ENCODE assay signal across 18 cellular contexts in genomic region chr5:114883675-114884074, GRCh38.
DNase-seq lines count a peak whose midpoint lies in the region; TF ChIP-seq lines count a peak whose summit lies in the region.
"Had no signal": no experiment of that assay in that cellular context is flagged by ENCODE, and none has a peak within 500 bp of the region (broad histone marks: within the 10 kb centered on the region; RNA-seq: fewer than 3 reads in every experiment).

No MANE protein-coding gene starts in this region.

- H2BK120ac ChIP-seq in H9 (ENCODE audit: low read depth, low read length, poor library complexity, severe bottlenecking) (no peak overlapping the region), trophoblast cell (ENCODE audit: insufficient read depth, low read length, poor library complexity) (no peak overlapping the region)

- no peak overlapping the region for H3K4me3 Mint-ChIP-seq in H9
- H3K4me3 Mint-ChIP-seq: B cell; CD4-positive, alpha-beta T cell; CD8-positive, alpha-beta T cell had no signal

- no peaks in the 10 kb centered on the region for H3K23me2 ChIP-seq in H9 (ENCODE audit: insufficient read length, low read depth, low read length, poor library complexity, severe bottlenecking)

- no peaks in the 10 kb centered on the region for H4K20me1 ChIP-seq in H9 (ENCODE audit: control insufficient read depth, insufficient read depth, insufficient read length)
- H4K20me1 ChIP-seq: BLaER1 treated with 17β-estradiol and CSF1 and Interleukin-3, amounts not matched to agents 10 nM and 100 nM had no signal

- H2BK20ac ChIP-seq in H9 (ENCODE audit: low read depth, low read length, poor library complexity, severe bottlenecking): no peak overlapping the region

- H4K12ac ChIP-seq in trophoblast cell (ENCODE audit: low read depth, low read length): no peak overlapping the region

- H4K5ac ChIP-seq in H9 (ENCODE audit: insufficient read length, low read depth, low read length): no peak overlapping the region

- no peak overlapping the region for H3K4ac ChIP-seq in H9 (ENCODE audit: low read depth, low read length)
- H3K4ac ChIP-seq in trophoblast cell (ENCODE audit: low read depth, low read length): no peak overlapping the region

- H3K23ac ChIP-seq in H9 (ENCODE audit: insufficient read length, low read depth, low read length) (no peak overlapping the region), trophoblast cell (ENCODE audit: low read length) (no peak overlapping the region)

- H3K4me3 ChIP-seq in trophoblast cell (ENCODE audit: low read depth, low read length): no peak overlapping the region
- H3K4me3 ChIP-seq: A549; BLaER1 treated with 17β-estradiol and CSF1 and Interleukin-3, amounts not matched to agents 10 nM and 100 nM had no signal

- H3T11ph ChIP-seq in H9 (ENCODE audit: low read length): no peak overlapping the region

- H3K27me3 ChIP-seq in H9 (ENCODE audit: insufficient read depth, low read length): no peaks in the 10 kb centered on the region
- H3K27me3 ChIP-seq in trophoblast cell (ENCODE audit: insufficient read depth, low read length): no peaks in the 10 kb centered on the region
- H3K27me3 ChIP-seq: BLaER1 treated with 17β-estradiol and CSF1 and Interleukin-3, amounts not matched to agents 10 nM and 100 nM had no signal

- H3K56ac ChIP-seq in H9 (ENCODE audit: insufficient read length, low read depth, low read length): no peak overlapping the region

- H2BK5ac ChIP-seq in H9 (ENCODE audit: insufficient read length, low read length) (no peak overlapping the region), trophoblast cell (ENCODE audit: low read depth, low read length, poor library complexity) (no peak overlapping the region)

- H3K4me1 Mint-ChIP-seq in H9: no peaks in the 10 kb centered on the region
- H3K4me1 Mint-ChIP-seq: B cell had no signal

- no CpG with 5 or more reads among the region's 2 CpGs for WGBS in H9 (ENCODE audit: extremely low coverage, insufficient read length, low lambda C conversion rate)
- no CpG with 5 or more reads among the region's 2 CpGs for WGBS in trophoblast cell (ENCODE audit: extremely low coverage, insufficient coverage, insufficient read length)

- H3K4me1 ChIP-seq in H9 (ENCODE audit: insufficient read depth, low read length): no peaks in the 10 kb centered on the region; the same call in 1 of the 2 replicates
- no peaks in the 10 kb centered on the region for H3K4me1 ChIP-seq in trophoblast cell (ENCODE audit: control insufficient read depth in 1 of 2, insufficient read depth in 2 of 2, low read length in 2 of 2)
- H3K4me1 ChIP-seq: A549, Caco-2 had no signal

- H3K79me1 ChIP-seq in H9 (ENCODE audit: insufficient read depth, low read depth, low read length, poor library complexity, severe bottlenecking): no peaks in the 10 kb centered on the region
- no peaks in the 10 kb centered on the region for H3K79me1 ChIP-seq in trophoblast cell (ENCODE audit: low read length)

- no peak overlapping the region for H2AFZ ChIP-seq in H9 (ENCODE audit: low read length)
- H2AFZ ChIP-seq in trophoblast cell (ENCODE audit: insufficient read depth, low read length, poor library complexity): no peak overlapping the region

- H3K14ac ChIP-seq in H9 (ENCODE audit: insufficient read depth, low read length) (peak overlapping the region; percentile 12; the same call in 1 of the 2 replicates), trophoblast cell (ENCODE audit: low read length) (no peak overlapping the region)

- no peak overlapping the region for H2BK15ac ChIP-seq in H9 (ENCODE audit: low read depth, low read length)

- H2AK5ac ChIP-seq in H9 (ENCODE audit: insufficient read length, low read length) (no peak overlapping the region), trophoblast cell (ENCODE audit: low read length) (no peak overlapping the region)

- H3K9ac ChIP-seq in H9 (ENCODE audit: extremely low read depth, insufficient read length, low read length): no peak overlapping the region
- peak overlapping the region; percentile 62 for H3K9ac ChIP-seq in trophoblast cell (ENCODE audit: low read length)
- H3K9ac ChIP-seq: BLaER1 treated with 17β-estradiol and CSF1 and Interleukin-3, amounts not matched to agents 10 nM and 100 nM had no signal

- TF ChIP-seq CTCF in H9 (conservative IDR thresholded peaks at IDR 0.05): no peak

- no peaks in the 10 kb centered on the region for H3K79me2 ChIP-seq in H9 (ENCODE audit: insufficient read depth, low read length)
- H3K79me2 ChIP-seq in trophoblast cell (ENCODE audit: control insufficient read depth, insufficient read depth, low read length, poor library complexity): no peaks in the 10 kb centered on the region

- H3K36me3 Mint-ChIP-seq in H9 (ENCODE audit: insufficient read depth in 1 of 3, low read depth in 3 of 3): no peaks in the 10 kb centered on the region; a peak in 1 of 7 replicates
- H3K36me3 Mint-ChIP-seq: CD8-positive, alpha-beta T cell had no signal

- H4K8ac ChIP-seq in H9 (replicated peaks; ENCODE audit: insufficient read length, low read depth, low read length) (no peak overlapping the region), trophoblast cell (ENCODE audit: low read depth, low read length) (no peak overlapping the region)

- H3K27ac ChIP-seq in H9 (ENCODE audit: insufficient read length, low read depth, low read length): no peak overlapping the region
- H3K27ac ChIP-seq in trophoblast cell (ENCODE audit: low read depth, low read length): no peak overlapping the region
- no peak overlapping the region for H3K27ac ChIP-seq in substantia nigra (ENCODE audit: low read depth, low read length, poor library complexity, severe bottlenecking)
- H3K27ac ChIP-seq: 22Rv1, A549, C4-2B had no signal

- no peaks in the 10 kb centered on the region for H3K36me3 ChIP-seq in trophoblast cell (ENCODE audit: control insufficient read depth in 1 of 2, insufficient read depth in 2 of 2, low read length in 2 of 2)
- H3K36me3 ChIP-seq: BLaER1 treated with 17β-estradiol and CSF1 and Interleukin-3, amounts not matched to agents 10 nM and 100 nM had no signal

- peaks cover 3 to 4% of the 10 kb centered on the region in 2 experiments; a peak in 4 of 5 replicates for H3K9me3 Mint-ChIP-seq in H9

- H4K91ac ChIP-seq in H9 (ENCODE audit: insufficient read length, low read depth, low read length) (no peak overlapping the region), trophoblast cell (ENCODE audit: low read depth, low read length) (no peak overlapping the region)

- no peak for DNase-seq in H9
- peak; percentile 2 for DNase-seq in astrocyte of the hippocampus (ENCODE audit: low read depth, low spot score)
- DNase-seq in trophoblast cell: no peak
- no peak for DNase-seq in foreskin melanocyte
- DNase-seq in activated T-cell treated with anti-CD3 and anti-CD28 coated beads, Interleukin-2, amount 50 U/mL, for 1 hour: no peak
- no peak for DNase-seq in substantia nigra (lab: John Stamatoyannopoulos, UW)
- DNase-seq: AML-193; Caco-2; Calu3; CD4-positive, alpha-beta T cell; CD8-positive, alpha-beta T cell; DMS79 treated with DMSO at 0.1 percent for 48 hours; GF-D8 had no signal

- H3K18ac ChIP-seq in H9 (ENCODE audit: insufficient read length, low read depth, low read length): no peak overlapping the region
- H3K18ac ChIP-seq in trophoblast cell (ENCODE audit: low read length): no peak overlapping the region

- H2BK12ac ChIP-seq in H9 (ENCODE audit: insufficient read length, low read depth, low read length) (no peak overlapping the region), trophoblast cell (ENCODE audit: low read length) (no peak overlapping the region)

- H3K27me3 Mint-ChIP-seq in H9 (ENCODE audit: low read depth): no peaks in the 10 kb centered on the region; the same call in 1 of the 2 replicates
- H3K27me3 Mint-ChIP-seq: B cell; CD4-positive, alpha-beta T cell had no signal

- H3K27ac Mint-ChIP-seq in H9: no peak overlapping the region
- H3K27ac Mint-ChIP-seq: B cell; CD4-positive, alpha-beta T cell; CD8-positive, alpha-beta T cell had no signal

- H3K4me2 ChIP-seq in H9 (ENCODE audit: insufficient read depth, insufficient read length, low read length): no peak overlapping the region
- no peak overlapping the region for H3K4me2 ChIP-seq in trophoblast cell (ENCODE audit: low read length)
- H3K4me2 ChIP-seq: A549 had no signal

- H3K9me3 ChIP-seq in H9 (ENCODE audit: control insufficient read depth, low read depth, low read length): no peaks in the 10 kb centered on the region
- no peaks in the 10 kb centered on the region for H3K9me3 ChIP-seq in trophoblast cell (ENCODE audit: insufficient read depth, low read depth, low read length)
- H3K9me3 ChIP-seq: A549, Caco-2 had no signal
